Comparison of ENCODE assay signal across 22 cellular contexts in the genomic region with DNA sequence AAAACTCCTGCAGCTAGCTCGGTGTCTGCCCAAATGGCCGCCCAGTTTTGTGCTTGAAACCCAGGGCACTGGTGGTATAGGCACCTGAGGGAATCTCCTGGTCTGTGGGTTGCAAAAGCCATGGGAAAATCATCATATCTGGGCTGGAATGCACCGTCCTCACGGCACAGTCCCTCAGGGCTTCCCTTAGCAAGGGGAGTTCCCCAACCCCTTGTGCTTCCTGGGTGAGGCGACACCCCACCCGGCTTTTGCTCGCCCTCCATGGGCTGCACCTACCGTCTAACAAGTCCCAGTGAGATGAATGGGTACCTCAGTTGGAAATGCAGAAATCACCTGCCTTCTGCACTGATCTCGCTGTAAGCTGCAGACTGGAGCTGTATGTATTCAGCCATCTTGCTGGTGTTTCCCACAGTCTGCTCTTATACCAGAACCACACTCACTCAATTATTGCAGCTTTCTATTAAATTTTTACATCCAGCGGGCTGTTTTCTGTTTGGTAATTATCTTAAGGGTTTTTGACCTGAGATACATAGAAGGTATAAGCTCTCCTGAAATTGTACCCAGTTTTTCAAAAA. TPM values are rescaled to one million over a fixed set of nuclear protein-coding genes. Genes with fewer than 3 reads are reported as not detected.
DNase-seq lines count a peak whose midpoint lies in the region; ATAC-seq and TF ChIP-seq lines count a peak whose summit lies in the region.
"Had no signal": no experiment of that assay in that cellular context is flagged by ENCODE, and none has a peak within 500 bp of the region (broad histone marks: within the 10 kb centered on the region; RNA-seq: fewer than 3 reads in every experiment).

No MANE protein-coding gene starts in this region.

- H3K4me2 ChIP-seq in smooth muscle cell = no peak overlapping the region

- H3K27ac ChIP-seq in smooth muscle cell (ENCODE audit: low read depth) = peak overlapping the region; percentile 16
- H3K27ac ChIP-seq: C4-2B, RWPE1 had no signal

- no peaks in the 10 kb centered on the region for H3K79me2 ChIP-seq in smooth muscle cell (ENCODE audit: low read depth)

- no peak overlapping the region for H3K9ac ChIP-seq in smooth muscle cell (ENCODE audit: low read depth)

- H3K36me3 ChIP-seq in smooth muscle cell (ENCODE audit: low read depth) = no peaks in the 10 kb centered on the region

- H4K20me1 ChIP-seq in smooth muscle cell (ENCODE audit: low read depth) = no peaks in the 10 kb centered on the region

- no peaks in the 10 kb centered on the region for H3K4me1 ChIP-seq in smooth muscle cell (ENCODE audit: low read depth)

- no peaks in the 10 kb centered on the region for H3K27me3 ChIP-seq in smooth muscle cell (ENCODE audit: low read depth)

- TF ChIP-seq CTCF in smooth muscle cell (IDR thresholded peaks at IDR 0.05; ENCODE audit: borderline replicate concordance, insufficient read depth, poor library complexity, severe bottlenecking) = no peak

- H2AFZ ChIP-seq in smooth muscle cell (ENCODE audit: low read depth) = no peak overlapping the region

- ATAC-seq in GM18502 (IDR thresholded peaks at IDR 0.05; ENCODE audit: poor library complexity, unreplicated experiment) (peak; percentile 65), GM21723 (IDR thresholded peaks at IDR 0.05; ENCODE audit: unreplicated experiment) (peak; percentile 57), HG03378 (IDR thresholded peaks at IDR 0.05; ENCODE audit: unreplicated experiment) (peak; percentile 47), GM19397 (IDR thresholded peaks at IDR 0.05; ENCODE audit: unreplicated experiment) (no peak)
- ATAC-seq: HepG2 had no signal

- no peaks in the 10 kb centered on the region for H3F3A ChIP-seq in smooth muscle cell (ENCODE audit: low read depth)

- no peak overlapping the region for H3K4me3 ChIP-seq in smooth muscle cell

- WGBS in smooth muscle cell (ENCODE audit: low lambda C conversion rate) = 98% methylated on average over 10 of the region's 10 CpGs

- peaks cover 5% of the 10 kb centered on the region for H3K9me3 ChIP-seq in smooth muscle cell (replicated peaks; ENCODE audit: low read depth)

- no peak for DNase-seq in smooth muscle cell (lab: John Stamatoyannopoulos, UW; ENCODE audit: unreplicated experiment)
- DNase-seq in DMS153 treated with DMSO at 0.1 percent for 48 hours (lab: John Stamatoyannopoulos, UW; ENCODE audit: unreplicated experiment) = no peak
- DNase-seq in activated CD4-positive, alpha-beta T cell treated with anti-CD3 and anti-CD28 coated beads, Interleukin-2, amount 50 U/mL, for 48 hours = no peak
- DNase-seq: AML-193, DND-41, GOT3, KBM-7, NCI-H1105 treated with DMSO at 0.1 percent for 48 hours, NCI-H1694, NCI-H510A, NCI-H82, SIG-M5, T-helper 1 cell, T-helper 9 cell had no signal

RNA-seq across cellular contexts. Expression of a gene that starts 36.7 kb away (rescaled TPM):
- 0.45 and 0.99 TPM in 2 replicates for total RNA-seq in smooth muscle cell
- polyA plus RNA-seq in smooth muscle cell = 0.43 and 2.9 TPM in 2 replicates
- total RNA-seq: G401 had no signal
